Comparison of ENCODE assay signal across 14 cellular contexts in genomic region chr7:101299511-101300464, GRCh38. TPM values are rescaled to one million over a fixed set of nuclear protein-coding genes. Genes with fewer than 3 reads are reported as not detected.
A peak's percentile ranks its signal among the peaks of the same experiment; 100 is the strongest.
DNase-seq lines count a peak whose midpoint lies in the region; ATAC-seq, FAIRE-seq and TF ChIP-seq lines count a peak whose summit lies in the region.
"Had no signal": no experiment of that assay in that cellular context is flagged by ENCODE, and none has a peak within 500 bp of the region (broad histone marks: within the 10 kb centered on the region; RNA-seq: fewer than 3 reads in every experiment).

No MANE protein-coding gene starts in this region.

- H3K27me3 ChIP-seq in left lung, result peaks cover 64 to 100% of the 10 kb centered on the region in 2 donors

- no peak for DNase-seq in activated naive CD4-positive, alpha-beta T cell treated with anti-CD3 and anti-CD28 coated beads, Interleukin-2, amount 50 U/mL, for 72 hours (ENCODE audit: low spot score in 2 of 2)
- no peak for DNase-seq in activated naive CD8-positive, alpha-beta T cell treated with anti-CD3 and anti-CD28 coated beads for 36 hours
- DNase-seq in left lung (peak in 1 of 2 donors; percentile 76), urothelium cell line (ENCODE audit: low spot score) (no peak), NCI-H2227 (lab: John Stamatoyannopoulos, UW; ENCODE audit: unreplicated experiment) (no peak)
- DNase-seq: activated naive CD8-positive, alpha-beta T cell treated with anti-CD3 and anti-CD28 coated beads, Interleukin-2, amount 10 ng/mL, durations not matched to agents 7 days and 5 days; GF-D8; left ventricle myocardium inferior; NCI-H446; nucleus accumbens had no signal

- peaks cover 48% of the 10 kb centered on the region for H3K27me3 Mint-ChIP-seq in activated naive CD4-positive, alpha-beta T cell treated with anti-CD3 and anti-CD28 coated beads, Interleukin-2, amount 50 U/mL, for 24 hours
- H3K27me3 Mint-ChIP-seq in activated naive CD8-positive, alpha-beta T cell treated with anti-CD3 and anti-CD28 coated beads for 36 hours, result peaks cover 78% of the 10 kb centered on the region

- peaks cover 12% of the 10 kb centered on the region for H3K36me3 Mint-ChIP-seq in activated naive CD4-positive, alpha-beta T cell treated with anti-CD3 and anti-CD28 coated beads, Interleukin-2, amount 50 U/mL, for 24 hours
- peaks cover 21 to 23% of the 10 kb centered on the region in 2 donors for H3K36me3 Mint-ChIP-seq in activated naive CD4-positive, alpha-beta T cell treated with anti-CD3 and anti-CD28 coated beads, Interleukin-2, amount 50 U/mL, for 72 hours
- H3K36me3 Mint-ChIP-seq in activated naive CD8-positive, alpha-beta T cell treated with anti-CD3 and anti-CD28 coated beads for 36 hours, result peaks cover 13% of the 10 kb centered on the region

- FAIRE-seq in urothelium cell line (lab: Jason Lieb, UNC), result peak; percentile 35

- H3K4me1 Mint-ChIP-seq in activated naive CD4-positive, alpha-beta T cell treated with anti-CD3 and anti-CD28 coated beads, Interleukin-2, amount 50 U/mL, for 24 hours, result peaks cover 4% of the 10 kb centered on the region
- peaks cover 5% of the 10 kb centered on the region for H3K4me1 Mint-ChIP-seq in activated naive CD8-positive, alpha-beta T cell treated with anti-CD3 and anti-CD28 coated beads for 36 hours

- no peak overlapping the region for H3K4me3 ChIP-seq in left lung
- H3K4me3 ChIP-seq: left ventricle myocardium inferior had no signal

- H3K4me1 ChIP-seq in left lung, result peaks cover 0 to 5% of the 10 kb centered on the region in 2 donors

- no peaks in the 10 kb centered on the region for H3K36me3 ChIP-seq in left lung

- no peak for TF ChIP-seq CTCF in left lung (IDR thresholded peaks at IDR 0.05)

- peaks cover 11% of the 10 kb centered on the region for H3K9me3 Mint-ChIP-seq in activated naive CD4-positive, alpha-beta T cell treated with anti-CD3 and anti-CD28 coated beads, Interleukin-2, amount 50 U/mL, for 24 hours
- peaks cover 9 to 14% of the 10 kb centered on the region in 2 donors for H3K9me3 Mint-ChIP-seq in activated naive CD4-positive, alpha-beta T cell treated with anti-CD3 and anti-CD28 coated beads, Interleukin-2, amount 50 U/mL, for 72 hours
- peaks cover 20% of the 10 kb centered on the region for H3K9me3 Mint-ChIP-seq in activated naive CD8-positive, alpha-beta T cell treated with anti-CD3 and anti-CD28 coated beads for 36 hours

- H3K27ac Mint-ChIP-seq in activated naive CD4-positive, alpha-beta T cell treated with anti-CD3 and anti-CD28 coated beads, Interleukin-2, amount 50 U/mL, for 24 hours, result no peak overlapping the region
- H3K27ac Mint-ChIP-seq in activated naive CD4-positive, alpha-beta T cell treated with anti-CD3 and anti-CD28 coated beads, Interleukin-2, amount 50 U/mL, for 72 hours, result no peak overlapping the region
- H3K27ac Mint-ChIP-seq in activated naive CD8-positive, alpha-beta T cell treated with anti-CD3 and anti-CD28 coated beads for 36 hours, result no peak overlapping the region
- H3K27ac Mint-ChIP-seq: activated naive CD8-positive, alpha-beta T cell treated with anti-CD3 and anti-CD28 coated beads, Interleukin-2, amount 10 ng/mL, durations not matched to agents 7 days and 5 days; dendritic cell treated with granulocyte-macrophage colony-stimulating factor and Interleukin-4, amounts not matched to agents 40 ng/mL and 50 ng/mL, for 4 days had no signal

- peak overlapping the region; percentile 7 for H3K4me3 Mint-ChIP-seq in activated naive CD4-positive, alpha-beta T cell treated with anti-CD3 and anti-CD28 coated beads, Interleukin-2, amount 50 U/mL, for 24 hours
- H3K4me3 Mint-ChIP-seq in activated naive CD8-positive, alpha-beta T cell treated with anti-CD3 and anti-CD28 coated beads for 36 hours, result peak overlapping the region; percentile 1
- H3K4me3 Mint-ChIP-seq: activated naive CD8-positive, alpha-beta T cell treated with anti-CD3 and anti-CD28 coated beads, Interleukin-2, amount 10 ng/mL, durations not matched to agents 7 days and 5 days; dendritic cell treated with granulocyte-macrophage colony-stimulating factor and Interleukin-4, amounts not matched to agents 40 ng/mL and 50 ng/mL, for 4 days had no signal

- intact Hi-C loops in left lung (cut with DNase I), result no loop called here

- peaks cover 0 to 11% of the 10 kb centered on the region in 2 donors for H3K9me3 ChIP-seq in left lung

- H3K27ac ChIP-seq in left lung, result no peak overlapping the region
- H3K27ac ChIP-seq: left ventricle myocardium inferior had no signal

- ATAC-seq in activated naive CD4-positive, alpha-beta T cell treated with anti-CD3 and anti-CD28 coated beads, Interleukin-2, amount 50 U/mL, for 72 hours, result no peak
- ATAC-seq in left lung (peak; percentile 38), GM18907 (IDR thresholded peaks at IDR 0.05; ENCODE audit: unreplicated experiment) (no peak), GM19035 (IDR thresholded peaks at IDR 0.05; ENCODE audit: unreplicated experiment) (no peak)

RNA-seq across cellular contexts. Expression of gene IFT22, which starts 21.8 kb away (rescaled TPM):
- 1 to 10 TPM; 2.9 to 6.2 TPM for total RNA-seq in activated naive CD4-positive, alpha-beta T cell treated with anti-CD3 and anti-CD28 coated beads, Interleukin-2, amount 50 U/mL, for 72 hours
- total RNA-seq in activated naive CD8-positive, alpha-beta T cell treated with anti-CD3 and anti-CD28 coated beads for 36 hours, result 1 to 10 TPM; 6.5 to 7.0 TPM
- 10 to 100 TPM; 18.8 to 27.4 TPM for total RNA-seq in left lung

RNA-seq across cellular contexts. Expression of gene FIS1, which starts 54.9 kb away (rescaled TPM):
- 10 to 100 TPM; 70.0 to 74.8 TPM for total RNA-seq in activated naive CD4-positive, alpha-beta T cell treated with anti-CD3 and anti-CD28 coated beads, Interleukin-2, amount 50 U/mL, for 72 hours
- total RNA-seq in activated naive CD8-positive, alpha-beta T cell treated with anti-CD3 and anti-CD28 coated beads for 36 hours, result 100 to 1,000 TPM; 106 to 109 TPM
- 100 to 1,000 TPM; 144 to 148 TPM for total RNA-seq in left lung
